ENCODE assay signal across 15 cellular contexts in genomic region chr7:137715101-137715500, GRCh38.
"Had no signal": no experiment of that assay in that cellular context is flagged by ENCODE, and none has a peak within 500 bp of the region (broad histone marks: within the 10 kb centered on the region; RNA-seq: fewer than 3 reads in every experiment).

No MANE protein-coding gene starts in this region.

- H3K9me3 ChIP-seq: colonic mucosa, esophagus muscularis mucosa, left ventricle myocardium inferior, suprapubic skin had no signal

- H3K4me3 ChIP-seq: colonic mucosa, esophagus muscularis mucosa, left ventricle myocardium inferior, smooth muscle cell, suprapubic skin had no signal

- H3K4me1 ChIP-seq: colonic mucosa, esophagus muscularis mucosa, suprapubic skin had no signal

- ATAC-seq: natural killer cell; right cardiac atrium; stimulated activated naive CD8-positive, alpha-beta T cell treated with anti-CD3 and anti-CD28 coated beads, Interleukin-15, Interleukin-2, amounts not matched to agents 100 U/mL and 50 U/mL, for 24 hours had no signal

- DNase-seq: activated CD4-positive, alpha-beta T cell treated with anti-CD3 and anti-CD28 coated beads, Interleukin-2, amount 50 U/mL, for 1 hour; activated naive CD4-positive, alpha-beta T cell; activated naive CD8-positive, alpha-beta T cell treated with anti-CD3 and anti-CD28 coated beads, Interleukin-2, amount 10 ng/mL, durations not matched to agents 7 days and 5 days; aorta; colonic mucosa; left ventricle myocardium inferior; natural killer cell; nucleus accumbens; right cardiac atrium; stimulated activated CD4-positive, alpha-beta T cell treated with anti-CD3 and anti-CD28 coated beads, Interleukin-4, amount 100 ng/mL, for 4 hours; stimulated activated CD8-positive, alpha-beta memory T cell treated with anti-CD3 and anti-CD28 coated beads, Interleukin-4, amount 100 ng/mL, for 48 hours; stimulated activated naive CD8-positive, alpha-beta T cell treated with anti-CD3 and anti-CD28 coated beads, Interleukin-15, Interleukin-2, amounts not matched to agents 100 U/mL and 50 U/mL, for 24 hours had no signal

- H3K27ac ChIP-seq: colonic mucosa, esophagus muscularis mucosa, left ventricle myocardium inferior, suprapubic skin had no signal

- H3K27me3 ChIP-seq: esophagus muscularis mucosa, suprapubic skin had no signal

- H3K36me3 ChIP-seq: colonic mucosa, esophagus muscularis mucosa, left ventricle myocardium inferior, suprapubic skin had no signal

- H3K4me2 ChIP-seq: smooth muscle cell had no signal
